2 cellular contexts compared by ENCODE assay signal in genomic region chr5:55521903-55522302, GRCh38.
TF ChIP-seq lines count a peak whose summit lies in the region.

No MANE protein-coding gene starts in this region.

TF ChIP-seq in liver, 16 proteins besides CTCF, POLR2A, EP300 and RAD21:
- no peak for TF ChIP-seq ZBTB33 (IDR thresholded peaks at IDR 0.05)
TF ChIP-seq in liver: peak in this region for 0.

TF ChIP-seq in HepG2, 621 proteins besides CTCF, POLR2A, EP300 and RAD21 (continued from another document):
- no peak for TF ChIP-seq HINFP (CRISPR knock-in tag; IDR thresholded peaks at IDR 0.05; ENCODE audit: low read depth)
- TF ChIP-seq RFXANK (CRISPR knock-in tag; IDR thresholded peaks at IDR 0.05), result no peak
- TF ChIP-seq MTA3 (CRISPR knock-in tag; IDR thresholded peaks at IDR 0.05), result no peak
- TF ChIP-seq, protein P1, sequence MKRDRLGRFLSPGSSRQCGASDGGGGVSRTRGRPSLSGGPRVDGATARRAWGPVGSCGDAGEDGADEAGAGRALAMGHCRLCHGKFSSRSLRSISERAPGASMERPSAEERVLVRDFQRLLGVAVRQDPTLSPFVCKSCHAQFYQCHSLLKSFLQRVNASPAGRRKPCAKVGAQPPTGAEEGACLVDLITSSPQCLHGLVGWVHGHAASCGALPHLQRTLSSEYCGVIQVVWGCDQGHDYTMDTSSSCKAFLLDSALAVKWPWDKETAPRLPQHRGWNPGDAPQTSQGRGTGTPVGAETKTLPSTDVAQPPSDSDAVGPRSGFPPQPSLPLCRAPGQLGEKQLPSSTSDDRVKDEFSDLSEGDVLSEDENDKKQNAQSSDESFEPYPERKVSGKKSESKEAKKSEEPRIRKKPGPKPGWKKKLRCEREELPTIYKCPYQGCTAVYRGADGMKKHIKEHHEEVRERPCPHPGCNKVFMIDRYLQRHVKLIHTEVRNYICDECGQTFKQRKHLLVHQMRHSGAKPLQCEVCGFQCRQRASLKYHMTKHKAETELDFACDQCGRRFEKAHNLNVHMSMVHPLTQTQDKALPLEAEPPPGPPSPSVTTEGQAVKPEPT (CRISPR knock-in tag; IDR thresholded peaks at IDR 0.05; ENCODE audit: low read depth), result no peak
- TF ChIP-seq ZNF580 (CRISPR knock-in tag; IDR thresholded peaks at IDR 0.05; ENCODE audit: borderline replicate concordance, low read depth), result no peak
- no peak for TF ChIP-seq HNF4G (IDR thresholded peaks at IDR 0.05; ENCODE audit: borderline replicate concordance, low read depth, low read length)
- no peak for TF ChIP-seq HNF4G (CRISPR knock-in tag; IDR thresholded peaks at IDR 0.05; ENCODE audit: borderline replicate concordance, low read depth)
- TF ChIP-seq HBP1 (CRISPR knock-in tag; IDR thresholded peaks at IDR 0.05; ENCODE audit: low read depth), result no peak
- TF ChIP-seq TOPORS (CRISPR knock-in tag; IDR thresholded peaks at IDR 0.05), result no peak
- TF ChIP-seq, protein P2, sequence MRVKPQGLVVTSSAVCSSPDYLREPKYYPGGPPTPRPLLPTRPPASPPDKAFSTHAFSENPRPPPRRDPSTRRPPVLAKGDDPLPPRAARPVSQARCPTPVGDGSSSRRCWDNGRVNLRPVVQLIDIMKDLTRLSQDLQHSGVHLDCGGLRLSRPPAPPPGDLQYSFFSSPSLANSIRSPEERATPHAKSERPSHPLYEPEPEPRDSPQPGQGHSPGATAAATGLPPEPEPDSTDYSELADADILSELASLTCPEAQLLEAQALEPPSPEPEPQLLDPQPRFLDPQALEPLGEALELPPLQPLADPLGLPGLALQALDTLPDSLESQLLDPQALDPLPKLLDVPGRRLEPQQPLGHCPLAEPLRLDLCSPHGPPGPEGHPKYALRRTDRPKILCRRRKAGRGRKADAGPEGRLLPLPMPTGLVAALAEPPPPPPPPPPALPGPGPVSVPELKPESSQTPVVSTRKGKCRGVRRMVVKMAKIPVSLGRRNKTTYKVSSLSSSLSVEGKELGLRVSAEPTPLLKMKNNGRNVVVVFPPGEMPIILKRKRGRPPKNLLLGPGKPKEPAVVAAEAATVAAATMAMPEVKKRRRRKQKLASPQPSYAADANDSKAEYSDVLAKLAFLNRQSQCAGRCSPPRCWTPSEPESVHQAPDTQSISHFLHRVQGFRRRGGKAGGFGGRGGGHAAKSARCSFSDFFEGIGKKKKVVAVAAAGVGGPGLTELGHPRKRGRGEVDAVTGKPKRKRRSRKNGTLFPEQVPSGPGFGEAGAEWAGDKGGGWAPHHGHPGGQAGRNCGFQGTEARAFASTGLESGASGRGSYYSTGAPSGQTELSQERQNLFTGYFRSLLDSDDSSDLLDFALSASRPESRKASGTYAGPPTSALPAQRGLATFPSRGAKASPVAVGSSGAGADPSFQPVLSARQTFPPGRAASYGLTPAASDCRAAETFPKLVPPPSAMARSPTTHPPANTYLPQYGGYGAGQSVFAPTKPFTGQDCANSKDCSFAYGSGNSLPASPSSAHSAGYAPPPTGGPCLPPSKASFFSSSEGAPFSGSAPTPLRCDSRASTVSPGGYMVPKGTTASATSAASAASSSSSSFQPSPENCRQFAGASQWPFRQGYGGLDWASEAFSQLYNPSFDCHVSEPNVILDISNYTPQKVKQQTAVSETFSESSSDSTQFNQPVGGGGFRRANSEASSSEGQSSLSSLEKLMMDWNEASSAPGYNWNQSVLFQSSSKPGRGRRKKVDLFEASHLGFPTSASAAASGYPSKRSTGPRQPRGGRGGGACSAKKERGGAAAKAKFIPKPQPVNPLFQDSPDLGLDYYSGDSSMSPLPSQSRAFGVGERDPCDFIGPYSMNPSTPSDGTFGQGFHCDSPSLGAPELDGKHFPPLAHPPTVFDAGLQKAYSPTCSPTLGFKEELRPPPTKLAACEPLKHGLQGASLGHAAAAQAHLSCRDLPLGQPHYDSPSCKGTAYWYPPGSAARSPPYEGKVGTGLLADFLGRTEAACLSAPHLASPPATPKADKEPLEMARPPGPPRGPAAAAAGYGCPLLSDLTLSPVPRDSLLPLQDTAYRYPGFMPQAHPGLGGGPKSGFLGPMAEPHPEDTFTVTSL (CRISPR knock-in tag; IDR thresholded peaks at IDR 0.05; ENCODE audit: borderline replicate concordance), result no peak
